ENCODE assay signal across 12 cellular contexts in genomic region chr7:802500-803242, GRCh38. TPM values are rescaled to one million over a fixed set of nuclear protein-coding genes. Genes with fewer than 3 reads are reported as not detected.
DNase-seq lines count a peak whose midpoint lies in the region; TF ChIP-seq lines count a peak whose summit lies in the region.
"Had no signal": no experiment of that assay in that cellular context is flagged by ENCODE, and none has a peak within 500 bp of the region (broad histone marks: within the 10 kb centered on the region; RNA-seq: fewer than 3 reads in every experiment).

No MANE protein-coding gene starts in this region.

- H3K4me3 ChIP-seq in BLaER1 (no peak overlapping the region), skeletal muscle tissue (ENCODE audit: low read length in 3 of 3) (no peak overlapping the region)

- POLR2A ChIA-PET in RWPE1 (lab: Yijun Ruan, JAX; ENCODE audit: low non-redundant PET): no interaction called here

- H3K9me3 ChIP-seq in BLaER1: peaks cover 26% of the 10 kb centered on the region
- H3K9me3 ChIP-seq in skeletal muscle tissue (ENCODE audit: control insufficient read depth in 3 of 3, low read length in 3 of 3): no peaks in the 10 kb centered on the region

- H3K9ac ChIP-seq in BLaER1: no peak overlapping the region
- peak overlapping the region in 2 of 3 donors; percentile 38 to 74 for H3K9ac ChIP-seq in skeletal muscle tissue (ENCODE audit: low read depth in 1 of 3, low read length in 3 of 3)

- H3K4me1 ChIP-seq in BLaER1: peaks cover 27% of the 10 kb centered on the region
- peaks cover 13 to 26% (median 25%) of the 10 kb centered on the region in 3 donors for H3K4me1 ChIP-seq in skeletal muscle tissue (ENCODE audit: control insufficient read depth in 3 of 3, insufficient read depth in 3 of 3, low read length in 3 of 3)

- no peak for DNase-seq in RWPE1 (ENCODE audit: low spot score)
- peak; percentile 11 for DNase-seq in left kidney (ENCODE audit: low read depth, low spot score)
- no peak for DNase-seq in pons (ENCODE audit: low spot score)
- DNase-seq in stimulated activated CD4-positive, alpha-beta T cell treated with anti-CD3 and anti-CD28 coated beads, Interleukin-4, amount 100 ng/mL, for 4 hours: no peak
- DNase-seq in stimulated activated CD4-positive, alpha-beta T cell treated with anti-CD3 and anti-CD28 coated beads, Interleukin-4, amount 100 ng/mL, for 1 hour: no peak
- DNase-seq in medulla oblongata (ENCODE audit: extremely low spot score): no peak
- DNase-seq: activated CD4-positive, CD25-positive, alpha-beta regulatory T cell treated with anti-CD3 and anti-CD28 coated beads, Interleukin-2, amount 50 U/mL, for 72 hours; activated naive CD8-positive, alpha-beta T cell treated with anti-CD3 and anti-CD28 coated beads, Interleukin-2, amount 50 U/mL, for 24 hours; AML-193; erythroblast had no signal

- H4K20me1 ChIP-seq in BLaER1: no peaks in the 10 kb centered on the region

- 0 out of 2 replicates have a peak, but pooled peaks cover 4% of the 10 kb centered on the region for H3K36me3 ChIP-seq in BLaER1
- H3K36me3 ChIP-seq in skeletal muscle tissue (ENCODE audit: control insufficient read depth in 3 of 3, insufficient read depth in 3 of 3, low read length in 3 of 3): no peaks in the 10 kb centered on the region

- CTCF ChIA-PET in RWPE1 (lab: Yijun Ruan, JAX): no interaction called here

- H3K27ac ChIP-seq in BLaER1: no peak overlapping the region
- peak overlapping the region; percentile 49 for H3K27ac ChIP-seq in RWPE1
- peak overlapping the region; percentile 38 for H3K27ac ChIP-seq in skeletal muscle tissue (ENCODE audit: low read depth, low read length)

- no peak for TF ChIP-seq CTCF in RWPE1 (conservative IDR thresholded peaks at IDR 0.05; ENCODE audit: low read depth)

- peak overlapping the region; percentile 39 for H3K4me2 ChIP-seq in BLaER1

- H3K27me3 ChIP-seq in BLaER1 (no peaks in the 10 kb centered on the region), skeletal muscle tissue (ENCODE audit: control insufficient read depth in 3 of 3, insufficient read depth in 3 of 3, low read length in 3 of 3) (no peaks in the 10 kb centered on the region)

RNA-seq across cellular contexts. Expression of gene SUN1, which starts 29.6 kb away (rescaled TPM):
- total RNA-seq in skeletal muscle tissue: 180 TPM
